12 cellular contexts compared by ENCODE assay signal in the genomic region with DNA sequence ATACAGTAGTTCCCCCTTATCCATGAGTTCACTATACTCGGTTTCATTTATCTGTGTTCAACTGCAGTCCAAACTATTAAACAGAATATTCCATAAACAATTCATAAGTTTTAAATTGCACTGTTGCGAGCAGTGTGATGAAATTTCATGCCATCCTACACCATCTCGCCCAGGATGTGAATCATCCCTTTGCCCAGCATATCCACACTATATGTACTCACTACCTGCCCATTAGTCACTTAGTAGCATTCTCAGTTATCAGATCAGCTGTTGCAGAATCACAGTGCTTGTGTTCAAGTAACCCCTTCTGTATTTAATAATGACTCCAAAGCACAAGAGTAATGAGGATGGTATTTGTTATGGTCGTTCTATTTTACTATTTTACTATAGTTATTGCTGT. TPM values are rescaled to one million over a fixed set of nuclear protein-coding genes. Genes with fewer than 3 reads are reported as not detected.
DNase-seq lines count a peak whose midpoint lies in the region; ATAC-seq, FAIRE-seq and TF ChIP-seq lines count a peak whose summit lies in the region.
"Had no signal": no experiment of that assay in that cellular context is flagged by ENCODE, and none has a peak within 500 bp of the region (broad histone marks: within the 10 kb centered on the region; RNA-seq: fewer than 3 reads in every experiment).

No MANE protein-coding gene starts in this region.

- POLR2A ChIA-PET in OCI-LY7 (lab: Charles Lee), result interaction anchor here (1.0 kb wide), 1 partner anchor 8 kb away, joined by 3 read pairs; no protein-coding TSS in a partner anchor

- H3K9me3 ChIP-seq in OCI-LY7 (ENCODE audit: low read length), result no peaks in the 10 kb centered on the region
- H3K9me3 ChIP-seq: adrenal gland had no signal

- no peaks in the 10 kb centered on the region for H3K36me3 ChIP-seq in OCI-LY7 (ENCODE audit: insufficient read depth, low read length)
- H3K36me3 ChIP-seq: adrenal gland had no signal

- H4K20me1 ChIP-seq in OCI-LY7 (ENCODE audit: insufficient read depth, low read length), result no peaks in the 10 kb centered on the region

- CTCF ChIA-PET in OCI-LY7 (lab: Charles Lee; ENCODE audit: unreplicated experiment), result no interaction called here

- peak; percentile 40 for DNase-seq in DMS53 (lab: John Stamatoyannopoulos, UW)
- DNase-seq in DMS53 treated with DMSO at 0.1 percent for 48 hours (lab: John Stamatoyannopoulos, UW; ENCODE audit: unreplicated experiment), result no peak
- peak; percentile 90 for DNase-seq in RCC 7860 (ENCODE audit: low spot score)
- peak; percentile 97 for DNase-seq in epithelial cell of esophagus (ENCODE audit: low read depth)
- peak; percentile 47 for DNase-seq in stimulated activated CD4-positive, alpha-beta T cell treated with anti-CD3 and anti-CD28 coated beads, Interleukin-15, amount 100 ng/mL, for 24 hours
- DNase-seq in GDM1 (lab: John Stamatoyannopoulos, UW), result no peak
- DNase-seq in OCI-LY7 (ENCODE audit: low spot score), result no peak
- DNase-seq: adrenal gland, NCI-H2081 had no signal

- H3K4me1 ChIP-seq in OCI-LY7 (ENCODE audit: insufficient read depth, low read length, poor library complexity, severe bottlenecking), result no peaks in the 10 kb centered on the region
- H3K4me1 ChIP-seq: adrenal gland had no signal

- intact Hi-C loops in OCI-LY7 (cut with micrococcal nuclease; ENCODE audit: unreplicated experiment), result no loop called here

- BruUV-seq in OCI-LY7 (replicated peaks; lab: Mats Ljungman, UMichigan), result no TSS peak

- H2AFZ ChIP-seq in OCI-LY7 (ENCODE audit: low read length), result no peak overlapping the region

- no peak overlapping the region for H3K27ac ChIP-seq in OCI-LY7 (ENCODE audit: low read depth, low read length, poor library complexity, severe bottlenecking)
- H3K27ac ChIP-seq: 22Rv1, adrenal gland had no signal

- H3K4me3 ChIP-seq in epithelial cell of esophagus (ENCODE audit: low read length) (no peak overlapping the region), OCI-LY7 (ENCODE audit: low read depth, low read length, poor library complexity, severe bottlenecking) (no peak overlapping the region)
- H3K4me3 ChIP-seq: adrenal gland had no signal

- no peak for TF ChIP-seq CTCF in epithelial cell of esophagus (IDR thresholded peaks at IDR 0.05; ENCODE audit: insufficient read depth, low read depth, low read length, missing control alignments)
- no peak for TF ChIP-seq CTCF in OCI-LY7 (conservative IDR thresholded peaks at IDR 0.05; ENCODE audit: low read length)

- H3K4me2 ChIP-seq in OCI-LY7 (ENCODE audit: low read length), result no peak overlapping the region

- FAIRE-seq in RCC 7860 (lab: Jason Lieb, UNC), result peak; percentile 97

- H3K79me2 ChIP-seq in OCI-LY7 (ENCODE audit: insufficient read depth, low read depth, low read length), result no peaks in the 10 kb centered on the region

- no peaks in the 10 kb centered on the region for H3K9me2 ChIP-seq in OCI-LY7 (ENCODE audit: insufficient read depth, low read length)

- no peak for ATAC-seq in GM21528 (IDR thresholded peaks at IDR 0.05; ENCODE audit: low FRiP score, unreplicated experiment)

RNA-seq across cellular contexts. Expression of gene SHOC1, which starts 51.5 kb away (rescaled TPM):
- total RNA-seq in OCI-LY7 (2014; rRNA removed; shearing (Covaris generic)), result not detected in 2 replicates
- not detected in 2 replicates for total RNA-seq in OCI-LY7 (2022)
- total RNA-seq: T-helper 2 cell treated with Interferon-gamma antibody and Interleukin-4, amounts not matched to agents 100 ng/mL and 5 ng/mL, for 36 hours had no signal

Comparison
In these comparisons a context has a peak if more than half of its experiments do, and no peak if none do; other contexts are left out.
1. DNase-seq: peak in DMS53 (single experiment), RCC 7860 (single experiment), epithelial cell of esophagus (single experiment) and stimulated activated CD4-positive, alpha-beta T cell treated with anti-CD3 and anti-CD28 coated beads, Interleukin-15, amount 100 ng/mL, for 24 hours (single experiment); none in DMS53 treated with DMSO at 0.1 percent for 48 hours (single experiment), GDM1 (single experiment) and OCI-LY7 (single experiment).